16 cellular contexts compared by ENCODE assay signal in the genomic region with DNA sequence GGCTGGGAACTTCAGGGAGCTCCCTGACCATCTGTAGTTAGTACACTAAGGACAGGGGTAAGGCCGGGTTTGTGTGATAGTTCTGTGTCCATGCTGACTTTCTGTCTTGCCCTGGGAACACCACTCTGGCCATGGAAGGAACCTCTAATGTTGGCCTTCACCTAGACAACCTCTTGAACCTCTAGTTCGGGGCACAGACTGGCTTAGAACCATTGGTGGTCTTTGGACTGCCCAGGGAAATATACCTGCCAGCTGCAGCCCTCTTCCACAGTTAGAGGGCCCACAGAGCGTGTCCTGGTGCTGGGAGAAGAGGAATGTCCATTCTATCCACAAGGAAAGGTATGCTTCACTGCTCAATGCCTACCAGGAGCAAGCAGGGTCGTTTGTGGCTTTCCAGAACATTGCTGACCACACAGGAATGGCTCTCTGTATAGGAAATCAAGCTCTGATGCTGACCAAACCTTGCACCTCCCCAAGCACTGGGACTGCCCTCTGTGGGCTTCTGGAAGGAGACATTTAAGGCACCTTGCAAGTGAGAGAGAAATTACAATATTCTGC.
A peak's percentile ranks its signal among the peaks of the same experiment; 100 is the strongest.
DNase-seq lines count a peak whose midpoint lies in the region; ATAC-seq and TF ChIP-seq lines count a peak whose summit lies in the region.
"Had no signal": no experiment of that assay in that cellular context is flagged by ENCODE, and none has a peak within 500 bp of the region (broad histone marks: within the 10 kb centered on the region; RNA-seq: fewer than 3 reads in every experiment).

No MANE protein-coding gene starts in this region.

- H3K27me3 Mint-ChIP-seq in mesothelial cell of epicardium (ENCODE audit: low read depth), result no peaks in the 10 kb centered on the region
- H3K27me3 Mint-ChIP-seq: B cell; CD4-positive, alpha-beta T cell had no signal

- H3K27me3 ChIP-seq in BLaER1, result no peaks in the 10 kb centered on the region
- H3K27me3 ChIP-seq in stomach, result no peaks in the 10 kb centered on the region

- no peak for TF ChIP-seq EP300 in stomach (IDR thresholded peaks at IDR 0.05)

- TF ChIP-seq POLR2A in stomach (IDR thresholded peaks at IDR 0.05), result no peak

- H3K9ac ChIP-seq in BLaER1, result no peak overlapping the region

- peaks cover 56% of the 10 kb centered on the region for H3K4me1 ChIP-seq in BLaER1
- no peaks in the 10 kb centered on the region for H3K4me1 ChIP-seq in stomach
- H3K4me1 ChIP-seq: Caco-2 had no signal

- 87 to 93% (median 92%) methylated on average over 3 to 4 of the region's 4 CpGs for WGBS in stomach, 5 donors

- H3K27ac ChIP-seq in BLaER1 (no peak overlapping the region), stomach (no peak overlapping the region)
- H3K27ac ChIP-seq: C4-2B had no signal

- H3K9me3 ChIP-seq in BLaER1 (no peaks in the 10 kb centered on the region), stomach (no peaks in the 10 kb centered on the region)
- H3K9me3 ChIP-seq: Caco-2 had no signal

- peaks cover 94% of the 10 kb centered on the region for H4K20me1 ChIP-seq in BLaER1

- peak; percentile 18 for DNase-seq in ecto neural progenitor cell (ENCODE audit: low spot score)
- DNase-seq in islet precursor cell, result peak; percentile 45
- peak; percentile 63 for DNase-seq in renal cortical epithelial cell (ENCODE audit: low read depth)
- DNase-seq in mesothelial cell of epicardium (ENCODE audit: low spot score in 2 of 2, unreplicated experiment in 2 of 2), result no peak
- DNase-seq in stomach, result no peak
- DNase-seq: 8988T; Caco-2; CD4-positive, alpha-beta T cell; GF-D8; HCEC 1CT had no signal

- peaks cover 2% of the 10 kb centered on the region for H3K36me3 Mint-ChIP-seq in mesothelial cell of epicardium

- TF ChIP-seq CTCF in mesothelial cell of epicardium (IDR thresholded peaks at IDR 0.05; ENCODE audit: unreplicated experiment), result no peak
- TF ChIP-seq CTCF in stomach (IDR thresholded peaks at IDR 0.05), result no peak

- intact Hi-C loops in stomach (cut with DNase I; ENCODE audit: low total_unique reads), result no loop called here

- ATAC-seq in GM18502 (IDR thresholded peaks at IDR 0.05; ENCODE audit: poor library complexity, unreplicated experiment), result no peak
- ATAC-seq: GM12878, GM23338 had no signal

- no peak overlapping the region for H3K4me3 Mint-ChIP-seq in mesothelial cell of epicardium
- H3K4me3 Mint-ChIP-seq: B cell; CD4-positive, alpha-beta T cell; GM23338 had no signal

- no peaks in the 10 kb centered on the region for H3K9me3 Mint-ChIP-seq in mesothelial cell of epicardium
- H3K9me3 Mint-ChIP-seq: CD4-positive, alpha-beta T cell; GM23338 had no signal

- H3K36me3 ChIP-seq in BLaER1 (peaks cover 95% of the 10 kb centered on the region), stomach (peaks cover 0 to 48% (median 39%) of the 10 kb centered on the region in 4 donors)

- no peaks in the 10 kb centered on the region for H3K4me1 Mint-ChIP-seq in mesothelial cell of epicardium

- H3K4me3 ChIP-seq in BLaER1, result no peak overlapping the region
- H3K4me3 ChIP-seq in stomach, result no peak overlapping the region
- H3K4me3 ChIP-seq: GM12878, GM23338 had no signal

- H3K4me2 ChIP-seq in BLaER1, result peak overlapping the region; percentile 48
- H3K4me2 ChIP-seq: GM23338 had no signal

- no peak overlapping the region for H3K27ac Mint-ChIP-seq in mesothelial cell of epicardium
- H3K27ac Mint-ChIP-seq: B cell; CD4-positive, alpha-beta T cell; GM23338 had no signal

Comparison
In these comparisons a context has a peak if more than half of its experiments do, and no peak if none do; other contexts are left out.
1. DNase-seq: peak in ecto neural progenitor cell (single experiment), islet precursor cell (single experiment) and renal cortical epithelial cell (single experiment); none in mesothelial cell of epicardium (0 of 2) and stomach (single experiment).